Comparison of ENCODE assay signal across 9 cellular contexts in the genomic region with DNA sequence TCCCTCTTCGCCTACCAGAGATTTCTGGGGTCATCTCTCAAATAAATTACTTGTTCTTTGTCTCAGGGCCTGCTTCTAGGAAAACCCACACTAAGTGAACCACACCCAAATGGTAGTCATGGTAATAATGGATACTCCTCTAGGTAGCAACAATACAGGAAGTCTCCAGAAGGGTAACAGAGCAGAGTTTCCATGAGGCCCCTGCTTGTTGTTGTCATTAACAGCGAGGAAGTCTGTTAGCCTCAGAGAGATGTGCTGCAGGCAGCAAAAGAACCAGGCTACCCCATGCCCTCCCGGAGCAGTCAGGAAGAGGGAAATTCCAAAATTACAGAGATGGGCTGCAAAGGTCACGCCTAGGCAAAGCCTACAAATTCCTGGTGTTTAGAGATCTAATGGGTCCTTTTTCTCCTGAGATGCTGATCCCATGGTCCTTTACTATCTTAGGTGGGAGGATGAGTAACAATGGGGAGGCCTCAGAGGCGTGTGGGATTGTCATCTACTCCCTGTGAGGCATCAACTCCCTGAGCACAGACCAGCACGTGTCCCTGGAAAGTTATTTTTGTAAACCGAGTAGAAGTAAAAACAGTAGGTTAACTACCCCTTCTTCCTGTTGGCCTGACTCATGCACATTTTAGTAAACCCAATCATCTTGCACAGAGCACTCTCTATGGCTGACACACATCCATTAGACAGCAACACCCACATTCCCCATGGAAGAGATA. TPM values are rescaled to one million over a fixed set of nuclear protein-coding genes. Genes with fewer than 3 reads are reported as not detected.
A peak's percentile ranks its signal among the peaks of the same experiment; 100 is the strongest.
DNase-seq lines count a peak whose midpoint lies in the region; ATAC-seq, FAIRE-seq and TF ChIP-seq lines count a peak whose summit lies in the region.
"Had no signal": no experiment of that assay in that cellular context is flagged by ENCODE, and none has a peak within 500 bp of the region (broad histone marks: within the 10 kb centered on the region; RNA-seq: fewer than 3 reads in every experiment).

No MANE protein-coding gene starts in this region.

- no peak for TF ChIP-seq CTCF in left ventricle myocardium inferior (IDR thresholded peaks at IDR 0.05; ENCODE audit: borderline replicate concordance)
- TF ChIP-seq CTCF in right atrium auricular region (IDR thresholded peaks at IDR 0.05) = no peak
- TF ChIP-seq CTCF in fibroblast of mammary gland (conservative IDR thresholded peaks at IDR 0.05; ENCODE audit: control insufficient read depth, insufficient read depth, low read depth, low read length) = no peak
- TF ChIP-seq CTCF in type B pancreatic cell (conservative IDR thresholded peaks at IDR 0.05) = no peak
- no peak for TF ChIP-seq CTCF in pancreas (IDR thresholded peaks at IDR 0.05)

- 79 to 83% methylated on average over 7 of the region's 7 CpGs for WGBS in pancreas, 2 donors

- peak overlapping the region; percentile 72 for H3K27ac ChIP-seq in left ventricle myocardium inferior (replicated peaks)
- H3K27ac ChIP-seq in right atrium auricular region = peak overlapping the region in 1 of 2 donors; percentile 18
- H3K27ac ChIP-seq in pancreas = no peak overlapping the region

- H3K9me3 Mint-ChIP-seq in type B pancreatic cell = peaks cover 4% of the 10 kb centered on the region

- FAIRE-seq in pancreas (lab: Jason Lieb, UNC) = no peak

- H3K9me3 ChIP-seq in left ventricle myocardium inferior (replicated peaks) (peaks cover 12% of the 10 kb centered on the region), right atrium auricular region (peaks cover 0 to 7% of the 10 kb centered on the region in 2 donors), pancreas (no peaks in the 10 kb centered on the region)

- H3K4me3 ChIP-seq in left ventricle myocardium inferior (no peak overlapping the region), right atrium auricular region (no peak overlapping the region), fibroblast of mammary gland (ENCODE audit: control insufficient read depth, low read depth, low read length) (no peak overlapping the region), pancreas (no peak overlapping the region)

- H3K4me3 Mint-ChIP-seq in type B pancreatic cell = no peak overlapping the region

- intact Hi-C loops in left ventricle myocardium inferior (cut with micrococcal nuclease) (no loop called here), pancreas (cut with DNase I) (no loop called here), head of caudate nucleus (cut with DNase I) (no loop called here)

- H3K4me1 ChIP-seq in left ventricle myocardium inferior (peaks cover 13% of the 10 kb centered on the region), right atrium auricular region (no peaks in the 10 kb centered on the region), pancreas (no peaks in the 10 kb centered on the region)

- peaks cover 15% of the 10 kb centered on the region for H3K27me3 Mint-ChIP-seq in type B pancreatic cell

- peaks cover 7% of the 10 kb centered on the region for H3K36me3 Mint-ChIP-seq in type B pancreatic cell

- ATAC-seq in pancreas = no peak
- ATAC-seq in HG02970 (IDR thresholded peaks at IDR 0.05; ENCODE audit: low FRiP score, unreplicated experiment) = no peak

- H3K27ac Mint-ChIP-seq in type B pancreatic cell = peak overlapping the region; percentile 4

- H3K36me3 ChIP-seq in left ventricle myocardium inferior (no peaks in the 10 kb centered on the region), right atrium auricular region (no peaks in the 10 kb centered on the region), pancreas (no peaks in the 10 kb centered on the region)

- no peak for DNase-seq in left ventricle myocardium inferior
- DNase-seq in right atrium auricular region (ENCODE audit: low spot score) = no peak
- peak; percentile 49 for DNase-seq in activated CD4-positive, alpha-beta T cell treated with anti-CD3 and anti-CD28 coated beads, Interleukin-2, amount 50 U/mL, for 1 hour
- peak; percentile 67 for DNase-seq in fibroblast of mammary gland (ENCODE audit: low read depth)
- DNase-seq in type B pancreatic cell (ENCODE audit: extremely low spot score, unreplicated experiment) = no peak
- no peak for DNase-seq in pancreas
- DNase-seq in head of caudate nucleus = no peak
- DNase-seq: DMS79 treated with DMSO at 0.1 percent for 48 hours had no signal

- H3K27me3 ChIP-seq in left ventricle myocardium inferior (ENCODE audit: low read depth) (no peaks in the 10 kb centered on the region), right atrium auricular region (no peaks in the 10 kb centered on the region), pancreas (no peaks in the 10 kb centered on the region)

- peaks cover 10% of the 10 kb centered on the region for H3K4me1 Mint-ChIP-seq in type B pancreatic cell (ENCODE audit: unreplicated experiment)

RNA-seq across cellular contexts. Expression of gene ISM1, which starts 10.1 kb away (rescaled TPM):
- 1.3 TPM for total RNA-seq in left ventricle myocardium inferior
- total RNA-seq in right atrium auricular region = 1 to 10 TPM in 1 of 2 donors, under 1 TPM in 1; 0.59 to 1.3 TPM
- total RNA-seq in type B pancreatic cell (ENCODE audit: low replicate concordance) = 0.81 and 9.0 TPM in 2 replicates
- 1 to 10 TPM; 1.2 to 5.6 (median 2.3) TPM for total RNA-seq in pancreas
- polyA plus RNA-seq in pancreas = 1 to 10 TPM in 1 of 2 donors, under 1 TPM in 1; 0.52 to 1.4 TPM

Comparison
In these comparisons a context has a peak if more than half of its experiments do, and no peak if none do; other contexts are left out.
1. DNase-seq: peak in activated CD4-positive, alpha-beta T cell treated with anti-CD3 and anti-CD28 coated beads, Interleukin-2, amount 50 U/mL, for 1 hour (single experiment) and fibroblast of mammary gland (single experiment); none in left ventricle myocardium inferior (single experiment), right atrium auricular region (single experiment), type B pancreatic cell (single experiment), pancreas (0 of 6) and head of caudate nucleus (0 of 42).